In genomic region chr21:42293649-42294272, GRCh38 we compare ENCODE assay signal across 19 cellular contexts. TPM values are rescaled to one million over a fixed set of nuclear protein-coding genes. Genes with fewer than 3 reads are reported as not detected.
DNase-seq lines count a peak whose midpoint lies in the region; ATAC-seq and TF ChIP-seq lines count a peak whose summit lies in the region.
"Had no signal": no experiment of that assay in that cellular context is flagged by ENCODE, and none has a peak within 500 bp of the region (broad histone marks: within the 10 kb centered on the region; RNA-seq: fewer than 3 reads in every experiment).

No MANE protein-coding gene starts in this region.

- ATAC-seq in GM19452 (IDR thresholded peaks at IDR 0.05; ENCODE audit: unreplicated experiment) = no peak

- no peak overlapping the region for H3K4me3 ChIP-seq in mammary epithelial cell (replicated peaks in 1 of 3; ENCODE audit: insufficient read depth in 1 of 3, low read depth in 2 of 3, low read length in 3 of 3)
- peak overlapping the region in 1 of 2 donors; percentile 65 for H3K4me3 ChIP-seq in neuronal stem cell (ENCODE audit: low read length in 2 of 2)
- H3K4me3 ChIP-seq: GM23248 had no signal

- H3K9me3 ChIP-seq in mammary epithelial cell (replicated peaks; ENCODE audit: insufficient read depth, low read length) (peaks cover 3% of the 10 kb centered on the region), neuronal stem cell (replicated peaks in 1 of 2; ENCODE audit: control insufficient read depth in 2 of 2, insufficient read depth in 1 of 2, low read depth in 1 of 2, low read length in 2 of 2) (peaks cover 0 to 6% of the 10 kb centered on the region in 2 donors)
- H3K9me3 ChIP-seq: Caco-2 had no signal

- in situ Hi-C loops in mammary epithelial cell (cut with MboI; ENCODE audit: low sequenced_read_pairs in 2 of 2) = no loop called here

- H3K79me1 ChIP-seq in neuronal stem cell (ENCODE audit: low read depth, low read length) = no peaks in the 10 kb centered on the region

- dilution Hi-C loops in mammary epithelial cell (cut with HindIII; ENCODE audit: low sequenced_read_pairs) = loop anchor here (5.0 kb wide), 1 partner anchor 41 kb away; no protein-coding TSS in a partner anchor

- no peak overlapping the region for H3K27ac ChIP-seq in mammary epithelial cell (ENCODE audit: insufficient read depth, low read depth, low read length)
- H3K27ac ChIP-seq in neuronal stem cell (replicated peaks; ENCODE audit: low read length) = no peak overlapping the region
- H3K27ac ChIP-seq: 22Rv1, GM23248 had no signal

- DNase-seq in NCI-H2171 treated with DMSO at 0.1 percent for 48 hours (lab: John Stamatoyannopoulos, UW) (peak; percentile 29), NCI-H2171 (lab: John Stamatoyannopoulos, UW) (no peak), NCI-H524 (lab: John Stamatoyannopoulos, UW) (peak; percentile 62 to 90), mammary epithelial cell (no peak), neuronal stem cell (ENCODE audit: low spot score) (no peak), activated T-cell treated with anti-CD3 and anti-CD28 coated beads for 4 hours (no peak), NCI-H2196 treated with DMSO at 0.1 percent for 48 hours (lab: John Stamatoyannopoulos, UW; ENCODE audit: unreplicated experiment) (no peak)
- DNase-seq: Caco-2; CD8-positive, alpha-beta memory T cell; DND-41; GDM1; GM23248; H7 had no signal

- H3K4me1 ChIP-seq in mammary epithelial cell (ENCODE audit: insufficient read depth, low read length) = no peaks in the 10 kb centered on the region
- H3K4me1 ChIP-seq in neuronal stem cell (ENCODE audit: control insufficient read depth in 2 of 2, insufficient read depth in 1 of 2, low read depth in 1 of 2, low read length in 2 of 2) = peaks cover 0 to 7% of the 10 kb centered on the region in 2 donors
- H3K4me1 ChIP-seq: Caco-2 had no signal

- TSS peak; percentile 6 for BruUV-seq in mammary epithelial cell (replicated peaks; lab: Mats Ljungman, UMichigan)

- no peak for TF ChIP-seq CTCF in mammary epithelial cell (conservative IDR thresholded peaks at IDR 0.05 in 1 of 2, IDR thresholded peaks at IDR 0.05 in 1 of 2; ENCODE audit: extremely low read depth in 1 of 2, insufficient read depth in 1 of 2, low read depth in 1 of 2, low read length in 2 of 2)

- H2BK15ac ChIP-seq in neuronal stem cell (ENCODE audit: low read length) = no peak overlapping the region

- 96% methylated on average over 6 of the region's 17 CpGs for WGBS in mammary epithelial cell (ENCODE audit: low coverage, missing lambda C conversion rate)
- WGBS in neuronal stem cell (ENCODE audit: extremely low coverage in 2 of 2, insufficient read length in 2 of 2, insufficient replicate concordance in 1 of 2), 2 donors = 67 to 92% methylated on average over 1 to 4 of the region's 17 CpGs

- no peaks in the 10 kb centered on the region for H4K20me1 ChIP-seq in mammary epithelial cell (ENCODE audit: insufficient read depth, low read length)

- H4K91ac ChIP-seq in neuronal stem cell (ENCODE audit: low read depth, low read length, poor library complexity) = no peak overlapping the region

- intact Hi-C loops in mammary epithelial cell (cut with micrococcal nuclease) = no loop called here

- peak overlapping the region; percentile 89 for H4K8ac ChIP-seq in neuronal stem cell (ENCODE audit: low read depth, low read length)

- H2AFZ ChIP-seq in mammary epithelial cell (ENCODE audit: low read depth, low read length) = no peak overlapping the region
- no peak overlapping the region for H2AFZ ChIP-seq in neuronal stem cell (ENCODE audit: low read length)
- H2AFZ ChIP-seq: GM23248 had no signal

- no peak overlapping the region for H2BK120ac ChIP-seq in neuronal stem cell (ENCODE audit: low read depth, low read length)

- H3K9ac ChIP-seq in mammary epithelial cell (ENCODE audit: insufficient read depth, low read length) (no peak overlapping the region), neuronal stem cell (ENCODE audit: low read depth, low read length, poor library complexity) (peak overlapping the region; percentile 71)
- H3K9ac ChIP-seq: GM23248 had no signal

- CTCF ChIA-PET in mammary epithelial cell (lab: Charles Lee; ENCODE audit: low non-redundant PET) = no interaction called here

- H3K36me3 ChIP-seq in mammary epithelial cell (ENCODE audit: insufficient read depth, low read length) (no peaks in the 10 kb centered on the region), neuronal stem cell (replicated peaks in 1 of 2; ENCODE audit: control insufficient read depth in 2 of 2, insufficient read depth in 2 of 2, low read length in 2 of 2) (peaks cover 0 to 2% of the 10 kb centered on the region in 2 donors)

- no peaks in the 10 kb centered on the region for H3K79me2 ChIP-seq in mammary epithelial cell (ENCODE audit: insufficient read depth, low read length)

- H3K14ac ChIP-seq in neuronal stem cell (ENCODE audit: low read length) = peak overlapping the region; percentile 25

- H3K18ac ChIP-seq in neuronal stem cell (ENCODE audit: low read length) = peak overlapping the region; percentile 65

- no peak overlapping the region for H2BK5ac ChIP-seq in neuronal stem cell (ENCODE audit: low read length)

- peak overlapping the region; percentile 43 for H2AK5ac ChIP-seq in neuronal stem cell (ENCODE audit: low read depth, low read length)

- H3K4me2 ChIP-seq in mammary epithelial cell (ENCODE audit: insufficient read depth, low read depth, low read length) (no peak overlapping the region), neuronal stem cell (ENCODE audit: insufficient read depth, low read length, poor library complexity, severe bottlenecking) (no peak overlapping the region)

- H3K27me3 ChIP-seq in mammary epithelial cell (ENCODE audit: insufficient read depth, low read length) = no peaks in the 10 kb centered on the region
- H3K27me3 ChIP-seq in neuronal stem cell (ENCODE audit: control insufficient read depth in 3 of 3, insufficient read depth in 3 of 3, low read depth in 1 of 3, low read length in 3 of 3) = peaks cover 0 to 4% (median 0%) of the 10 kb centered on the region in 3 experiments

- no peak overlapping the region for H2BK12ac ChIP-seq in neuronal stem cell (ENCODE audit: low read length)

- peak overlapping the region; percentile 45 for H3K4ac ChIP-seq in neuronal stem cell (ENCODE audit: low read length)

- H3K23ac ChIP-seq in neuronal stem cell (ENCODE audit: low read depth, low read length, poor library complexity) = peak overlapping the region; percentile 44

RNA-seq across cellular contexts. Expression of gene TFF3, which starts 21.4 kb away (rescaled TPM):
- not detected for total RNA-seq in mammary epithelial cell
- polyA plus RNA-seq in mammary epithelial cell = not detected
- not detected for polyA minus RNA-seq in mammary epithelial cell
- not detected for polyA plus RNA-seq in neuronal stem cell (2013, experiment 1 of 2)
- polyA plus RNA-seq in neuronal stem cell (2013, experiment 2 of 2) = 0.15 TPM
- total RNA-seq: A673; CD8-positive, alpha-beta memory T cell; GM23248; HT1080 had no signal
- polyA plus RNA-seq: BJ; CD14-positive monocyte; CD8-positive, alpha-beta memory T cell; GM23248 had no signal

RNA-seq across cellular contexts. Expression of gene TFF2, which starts 57.0 kb away (rescaled TPM):
- not detected for total RNA-seq in mammary epithelial cell
- not detected for polyA plus RNA-seq in mammary epithelial cell
- not detected for polyA minus RNA-seq in mammary epithelial cell
- not detected for polyA plus RNA-seq in neuronal stem cell (2013, experiment 1 of 2)
- polyA plus RNA-seq in neuronal stem cell (2013, experiment 2 of 2) = not detected
- total RNA-seq: A673; CD8-positive, alpha-beta memory T cell; GM23248; H7; HT1080 had no signal
- polyA plus RNA-seq: BJ; CD14-positive monocyte; CD8-positive, alpha-beta memory T cell; GM23248 had no signal

Comparison
In these comparisons a context has a peak if more than half of its experiments do, and no peak if none do; other contexts are left out.
1. DNase-seq: peak in NCI-H2171 treated with DMSO at 0.1 percent for 48 hours (single experiment) and NCI-H524 (2 of 2); none in NCI-H2171 (single experiment), mammary epithelial cell (single experiment), neuronal stem cell (single experiment), activated T-cell treated with anti-CD3 and anti-CD28 coated beads for 4 hours (single experiment) and NCI-H2196 treated with DMSO at 0.1 percent for 48 hours (single experiment).